ENCODE assay signal across 1 cellular context in genomic region chr15:101540480-101541239, GRCh38.
A peak's percentile ranks its signal among the peaks of the same experiment; 100 is the strongest.
TF ChIP-seq lines count a peak whose summit lies in the region.

No MANE protein-coding gene starts in this region.

TF ChIP-seq in GM12878, 131 proteins besides CTCF, POLR2A, EP300 and RAD21:
- TF ChIP-seq RAD51 (IDR thresholded peaks at IDR 0.05) (no peak), ZBTB11 (CRISPR knock-in tag; IDR thresholded peaks at IDR 0.05) (no peak), POLR2AphosphoS5 (IDR thresholded peaks at IDR 0.05; ENCODE audit: low read length) (no peak), SMC3 (IDR thresholded peaks at IDR 0.05; ENCODE audit: borderline replicate concordance, low read length) (0 out of 2 replicates have a peak, but pooled peaks have one; percentile 15)
